In genomic region chr2:222383255-222383654, GRCh38 we compare ENCODE assay signal across 3 cellular contexts.
TF ChIP-seq lines count a peak whose summit lies in the region.

No MANE protein-coding gene starts in this region.

TF ChIP-seq in GM23338, 12 proteins besides CTCF, POLR2A, EP300 and RAD21 (continues in another document):
- TF ChIP-seq ZNF462 (CRISPR knock-in tag; IDR thresholded peaks at IDR 0.05): no peak

TF ChIP-seq in IMR-90, 13 proteins besides CTCF, POLR2A, EP300 and RAD21:
- no peak for TF ChIP-seq FOS (IDR thresholded peaks at IDR 0.05; ENCODE audit: low read depth, low read length)
- 0 out of 2 replicates have a peak, but pooled peaks have one; percentile 26 for TF ChIP-seq CEBPB (IDR thresholded peaks at IDR 0.05; ENCODE audit: low read depth, low read length)
- TF ChIP-seq RCOR1 (IDR thresholded peaks at IDR 0.05; ENCODE audit: insufficient replicate concordance, low read length): no peak
- no peak for TF ChIP-seq MAZ (IDR thresholded peaks at IDR 0.05; ENCODE audit: borderline replicate concordance, low read depth, low read length)
TF ChIP-seq in IMR-90: peak in this region for 1.

TF ChIP-seq in H1, 55 proteins besides CTCF, POLR2A, EP300 and RAD21:
- no peak for TF ChIP-seq NRF1 (IDR thresholded peaks at IDR 0.05; ENCODE audit: low read depth, low read length)
- peak; percentile 84; the same call in 1 of the 2 replicates for TF ChIP-seq CEBPB (IDR thresholded peaks at IDR 0.05; ENCODE audit: low read depth, low read length)
